In genomic region chr2:54496920-54497319, GRCh38 we compare ENCODE assay signal across 22 cellular contexts.
"Had no signal": no experiment of that assay in that cellular context is flagged by ENCODE, and none has a peak within 500 bp of the region (broad histone marks: within the 10 kb centered on the region; RNA-seq: fewer than 3 reads in every experiment).

No MANE protein-coding gene starts in this region.

- H3K27me3 ChIP-seq: neural progenitor cell, sigmoid colon, testis had no signal

- H2AFZ ChIP-seq: neural progenitor cell had no signal

- H3K4me3 ChIP-seq: lung, neural progenitor cell, sigmoid colon, smooth muscle cell, testis had no signal

- H3K4me1 Mint-ChIP-seq: activated T-helper 17 cell treated with anti-CD3 and anti-CD28 coated beads, Interleukin-2, amount 50 U/mL, for 72 hours; immature natural killer cell; stimulated activated memory B cell treated with anti-CD40 and anti-IgM and Interleukin-4, amounts not matched to agents 10 μg/mL and 1 μg/mL and 100 μg/mL, for 72 hours had no signal

- H3K9me3 ChIP-seq: sigmoid colon, testis had no signal

- H3K36me3 ChIP-seq: neural progenitor cell, sigmoid colon, WERI-Rb-1 had no signal

- H3K4me3 Mint-ChIP-seq: activated CD8-positive, alpha-beta T cell treated with anti-CD3 and anti-CD28 coated beads, Interleukin-2, amount 10 ng/mL, durations not matched to agents 7 days and 5 days; activated T-helper 17 cell treated with anti-CD3 and anti-CD28 coated beads, Interleukin-2, amount 50 U/mL, for 72 hours; brain; immature natural killer cell; naive thymus-derived CD4-positive, alpha-beta T cell; neural progenitor cell; stimulated activated memory B cell treated with anti-CD40 and anti-IgM and Interleukin-4, amounts not matched to agents 10 μg/mL and 1 μg/mL and 100 μg/mL, for 72 hours; type B pancreatic cell had no signal

- H3K27ac Mint-ChIP-seq: activated CD8-positive, alpha-beta T cell treated with anti-CD3 and anti-CD28 coated beads, Interleukin-2, amount 10 ng/mL, durations not matched to agents 7 days and 5 days; activated naive CD4-positive, alpha-beta T cell treated with anti-CD3 and anti-CD28 coated beads, Interleukin-2, amount 50 U/mL, for 72 hours; activated T-helper 17 cell treated with anti-CD3 and anti-CD28 coated beads, Interleukin-2, amount 50 U/mL, for 72 hours; immature natural killer cell; naive thymus-derived CD4-positive, alpha-beta T cell; neural progenitor cell; stimulated activated memory B cell treated with anti-CD40 and anti-IgM and Interleukin-4, amounts not matched to agents 10 μg/mL and 1 μg/mL and 100 μg/mL, for 72 hours; type B pancreatic cell had no signal

- H3K4me2 ChIP-seq: neural progenitor cell, smooth muscle cell had no signal

- H3K36me3 Mint-ChIP-seq: activated naive CD4-positive, alpha-beta T cell treated with anti-CD3 and anti-CD28 coated beads, Interleukin-2, amount 50 U/mL, for 72 hours; immature natural killer cell; naive thymus-derived CD4-positive, alpha-beta T cell; neural progenitor cell; stimulated activated memory B cell treated with anti-CD40 and anti-IgM and Interleukin-4, amounts not matched to agents 10 μg/mL and 1 μg/mL and 100 μg/mL, for 72 hours had no signal

- H3K9ac ChIP-seq: neural progenitor cell had no signal

- H3K9me3 Mint-ChIP-seq: activated naive CD4-positive, alpha-beta T cell treated with anti-CD3 and anti-CD28 coated beads, Interleukin-2, amount 50 U/mL, for 72 hours; activated T-helper 17 cell treated with anti-CD3 and anti-CD28 coated beads, Interleukin-2, amount 50 U/mL, for 72 hours; brain; immature natural killer cell; neural progenitor cell; stimulated activated memory B cell treated with anti-CD40 and anti-IgM and Interleukin-4, amounts not matched to agents 10 μg/mL and 1 μg/mL and 100 μg/mL, for 72 hours; type B pancreatic cell had no signal

- H3K27ac ChIP-seq: foreskin keratinocyte, neural progenitor cell, testis, WERI-Rb-1 had no signal

- DNase-seq: activated CD4-positive, alpha-beta T cell treated with anti-CD3 and anti-CD28 coated beads for 1 hour; activated CD4-positive, alpha-beta T cell treated with anti-CD3 and anti-CD28 coated beads, Interleukin-2, amount 50 U/mL, for 1 hour; activated CD8-positive, alpha-beta T cell treated with anti-CD3 and anti-CD28 coated beads, Interleukin-2, amount 10 ng/mL, durations not matched to agents 7 days and 5 days; activated T-cell treated with anti-CD3 and anti-CD28 coated beads, Interleukin-2, amount 50 U/mL, for 1 hour; aorta; foreskin keratinocyte; glutamatergic neuron; immature natural killer cell; naive thymus-derived CD4-positive, alpha-beta T cell; posterior cingulate gyrus; sigmoid colon; stimulated activated CD4-positive, alpha-beta T cell treated with anti-CD3 and anti-CD28 coated beads, Interleukin-15, amount 100 ng/mL, for 24 hours; testis; WERI-Rb-1 had no signal

- H3K4me1 ChIP-seq: foreskin keratinocyte, neural progenitor cell had no signal

- H3K27me3 Mint-ChIP-seq: brain; stimulated activated memory B cell treated with anti-CD40 and anti-IgM and Interleukin-4, amounts not matched to agents 10 μg/mL and 1 μg/mL and 100 μg/mL, for 72 hours; type B pancreatic cell had no signal

- ATAC-seq: activated CD8-positive, alpha-beta T cell treated with anti-CD3 and anti-CD28 coated beads, Interleukin-2, amount 10 ng/mL, durations not matched to agents 7 days and 5 days; activated naive CD4-positive, alpha-beta T cell treated with anti-CD3 and anti-CD28 coated beads, Interleukin-2, amount 50 U/mL, for 72 hours; activated T-helper 17 cell treated with anti-CD3 and anti-CD28 coated beads, Interleukin-2, amount 50 U/mL, for 72 hours; foreskin keratinocyte; naive thymus-derived CD4-positive, alpha-beta T cell; stimulated activated memory B cell treated with anti-CD40 and anti-IgM and Interleukin-4, amounts not matched to agents 10 μg/mL and 1 μg/mL and 100 μg/mL, for 72 hours had no signal
